27 cellular contexts compared by ENCODE assay signal in genomic region chr2:240448387-240449274, GRCh38.
"Had no signal": no experiment of that assay in that cellular context is flagged by ENCODE, and none has a peak within 500 bp of the region (broad histone marks: within the 10 kb centered on the region; RNA-seq: fewer than 3 reads in every experiment).

No MANE protein-coding gene starts in this region.

- H3K36me3 Mint-ChIP-seq: activated naive CD4-positive, alpha-beta T cell treated with anti-CD3 and anti-CD28 coated beads, Interleukin-2, amount 50 U/mL, for 24 hours; naive B cell; WTC11 had no signal

- H3K4me2 ChIP-seq: smooth muscle cell had no signal

- H3K4me3 Mint-ChIP-seq: activated CD4-positive, alpha-beta T cell treated with anti-CD3 and anti-CD28 coated beads, Interleukin-2, amount 10 ng/mL, durations not matched to agents 7 days and 5 days; activated CD8-positive, alpha-beta T cell treated with anti-CD3 and anti-CD28 coated beads for 36 hours; activated naive CD4-positive, alpha-beta T cell treated with anti-CD3 and anti-CD28 coated beads, Interleukin-2, amount 50 U/mL, for 24 hours; activated naive CD8-positive, alpha-beta T cell treated with anti-CD3 and anti-CD28 coated beads, Interleukin-2, amount 50 U/mL, for 24 hours; activated T-cell treated with anti-CD3 and anti-CD28 coated beads, Interleukin-2, amount 50 U/mL, for 4 hours; central memory CD8-positive, alpha-beta T cell; dendritic cell treated with granulocyte-macrophage colony-stimulating factor and Interleukin-4, amounts not matched to agents 40 ng/mL and 50 ng/mL, for 4 days; endodermal cell; nephron progenitor cell; stimulated activated memory B cell treated with anti-CD40 and anti-IgM and Interleukin-4, amounts not matched to agents 10 μg/mL and 1 μg/mL and 100 μg/mL, for 72 hours; T-helper 17 cell; WTC11 had no signal

- H3K4me1 Mint-ChIP-seq: activated naive CD4-positive, alpha-beta T cell treated with anti-CD3 and anti-CD28 coated beads, Interleukin-2, amount 50 U/mL, for 24 hours; T-helper 17 cell had no signal

- H3K27ac ChIP-seq: breast epithelium, ovary, sigmoid colon, stomach, tibial artery had no signal

- H3K27me3 ChIP-seq: ovary, sigmoid colon, tibial artery had no signal

- DNase-seq: activated CD4-positive, alpha-beta T cell treated with anti-CD3 and anti-CD28 coated beads for 1 hour; activated CD4-positive, alpha-beta T cell treated with anti-CD3 and anti-CD28 coated beads, Interleukin-2, amount 10 ng/mL, durations not matched to agents 7 days and 5 days; activated CD8-positive, alpha-beta T cell treated with anti-CD3 and anti-CD28 coated beads for 36 hours; activated naive CD8-positive, alpha-beta T cell treated with anti-CD3 and anti-CD28 coated beads, Interleukin-2, amount 50 U/mL, for 24 hours; activated T-cell treated with anti-CD3 and anti-CD28 coated beads, Interleukin-2, amount 50 U/mL, for 4 hours; endodermal cell; left ventricle myocardium superior; naive B cell; nephron progenitor cell; ovary; sigmoid colon; stimulated activated CD4-positive, alpha-beta T cell treated with anti-CD3 and anti-CD28 coated beads, Interleukin-1b, Interleukin-23, amount 100 ng/mL, for 48 hours; stimulated activated CD4-positive, alpha-beta T cell treated with anti-CD3 and anti-CD28 coated beads, Interleukin-4, amount 100 ng/mL, for 4 hours; stimulated activated CD8-positive, alpha-beta memory T cell treated with anti-CD3 and anti-CD28 coated beads, Interleukin-4, amount 100 ng/mL, for 48 hours; stomach; T-helper 17 cell; T1000; tibial artery had no signal

- H3K9me3 Mint-ChIP-seq: activated CD4-positive, alpha-beta T cell treated with anti-CD3 and anti-CD28 coated beads, Interleukin-2, amount 10 ng/mL, durations not matched to agents 7 days and 5 days; activated CD8-positive, alpha-beta T cell treated with anti-CD3 and anti-CD28 coated beads for 36 hours; activated naive CD4-positive, alpha-beta T cell treated with anti-CD3 and anti-CD28 coated beads, Interleukin-2, amount 50 U/mL, for 24 hours; activated naive CD8-positive, alpha-beta T cell treated with anti-CD3 and anti-CD28 coated beads, Interleukin-2, amount 50 U/mL, for 24 hours; activated T-cell treated with anti-CD3 and anti-CD28 coated beads, Interleukin-2, amount 50 U/mL, for 4 hours; activated T-helper 2 cell treated with anti-CD3 and anti-CD28 coated beads, Interferon-gamma antibody, Interleukin-2, Interleukin-4, amounts not matched to agents 10 μg/mL and 5 μg/mL and 100 μg/mL, durations not matched to agents 14 hours and 24 hours and 36 hours; central memory CD8-positive, alpha-beta T cell; dendritic cell treated with granulocyte-macrophage colony-stimulating factor and Interleukin-4, amounts not matched to agents 40 ng/mL and 50 ng/mL, for 4 days; endodermal cell; naive B cell; nephron progenitor cell; stimulated activated memory B cell treated with anti-CD40 and anti-IgM and Interleukin-4, amounts not matched to agents 10 μg/mL and 1 μg/mL and 100 μg/mL, for 72 hours; WTC11 had no signal

- ATAC-seq: activated CD8-positive, alpha-beta T cell treated with anti-CD3 and anti-CD28 coated beads for 36 hours; activated naive CD8-positive, alpha-beta T cell treated with anti-CD3 and anti-CD28 coated beads, Interleukin-2, amount 50 U/mL, for 24 hours; activated T-cell treated with anti-CD3 and anti-CD28 coated beads, Interleukin-2, amount 50 U/mL, for 4 hours; left ventricle myocardium superior; stimulated activated memory B cell treated with anti-CD40 and anti-IgM and Interleukin-4, amounts not matched to agents 10 μg/mL and 1 μg/mL and 100 μg/mL, for 72 hours; T-helper 17 cell; WTC11 had no signal

- H3K27me3 Mint-ChIP-seq: progenitor cell of endocrine pancreas had no signal

- H3K36me3 ChIP-seq: breast epithelium, ovary had no signal

- H3K27ac Mint-ChIP-seq: activated CD4-positive, alpha-beta T cell treated with anti-CD3 and anti-CD28 coated beads, Interleukin-2, amount 10 ng/mL, durations not matched to agents 7 days and 5 days; activated CD8-positive, alpha-beta T cell treated with anti-CD3 and anti-CD28 coated beads for 36 hours; activated naive CD4-positive, alpha-beta T cell treated with anti-CD3 and anti-CD28 coated beads, Interleukin-2, amount 50 U/mL, for 24 hours; activated naive CD8-positive, alpha-beta T cell treated with anti-CD3 and anti-CD28 coated beads, Interleukin-2, amount 50 U/mL, for 24 hours; activated T-helper 2 cell treated with anti-CD3 and anti-CD28 coated beads, Interferon-gamma antibody, Interleukin-2, Interleukin-4, amounts not matched to agents 10 μg/mL and 5 μg/mL and 100 μg/mL, durations not matched to agents 14 hours and 24 hours and 36 hours; dendritic cell treated with granulocyte-macrophage colony-stimulating factor and Interleukin-4, amounts not matched to agents 40 ng/mL and 50 ng/mL, for 4 days; endodermal cell; naive B cell; nephron progenitor cell; progenitor cell of endocrine pancreas; stimulated activated memory B cell treated with anti-CD40 and anti-IgM and Interleukin-4, amounts not matched to agents 10 μg/mL and 1 μg/mL and 100 μg/mL, for 72 hours; T-helper 17 cell; WTC11 had no signal

- H3K9me3 ChIP-seq: breast epithelium, ovary, sigmoid colon, stomach, tibial artery had no signal

- H3K4me3 ChIP-seq: breast epithelium, ovary, sigmoid colon, smooth muscle cell, stomach, tibial artery had no signal
